In the genomic region with DNA sequence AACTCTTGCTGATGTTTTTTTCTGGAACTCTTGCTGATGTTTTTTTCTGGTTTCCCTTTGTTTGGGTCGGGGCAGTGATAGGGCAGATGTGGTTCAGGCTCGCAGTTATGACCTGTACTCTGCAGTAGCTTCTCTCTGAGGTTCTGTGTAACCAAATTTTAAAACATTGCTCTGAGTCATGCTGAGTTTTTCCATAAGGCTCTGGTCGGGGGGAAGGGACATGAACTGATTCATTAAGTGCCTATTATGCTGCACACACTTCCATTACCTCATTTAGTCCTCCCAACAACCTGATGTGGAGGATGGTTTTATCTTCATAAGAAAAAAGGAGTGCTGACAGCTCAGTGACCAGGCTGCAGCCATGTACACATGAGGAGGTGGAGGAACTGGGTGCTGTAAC, we compare ENCODE assay signal across 8 cellular contexts. TPM values are rescaled to one million over a fixed set of nuclear protein-coding genes. Genes with fewer than 3 reads are reported as not detected.
DNase-seq lines count a peak whose midpoint lies in the region; ATAC-seq, FAIRE-seq and TF ChIP-seq lines count a peak whose summit lies in the region.

No MANE protein-coding gene starts in this region.

- no peak for FAIRE-seq in GM12878 (lab: Jason Lieb, UNC)

- no peaks in the 10 kb centered on the region for H3K27me3 ChIP-seq in BLaER1 treated with 17β-estradiol and CSF1 and Interleukin-3, amounts not matched to agents 10 nM and 100 nM
- no peaks in the 10 kb centered on the region for H3K27me3 ChIP-seq in GM12878 (replicated peaks in 1 of 2; ENCODE audit: control insufficient read depth in 2 of 2, insufficient read depth in 2 of 2, low read length in 1 of 2)

- H3K4me3 ChIP-seq in BLaER1 treated with 17β-estradiol and CSF1 and Interleukin-3, amounts not matched to agents 10 nM and 100 nM, result no peak overlapping the region
- no peak overlapping the region for H3K4me3 ChIP-seq in GM12878

- peak; percentile 94 for ATAC-seq in GM12878
- no peak for ATAC-seq in naive B cell (ENCODE audit: low read depth in 2 of 2)
- ATAC-seq in GM18870 (IDR thresholded peaks at IDR 0.05; ENCODE audit: unreplicated experiment), result no peak
- no peak for ATAC-seq in GM21367 (IDR thresholded peaks at IDR 0.05; ENCODE audit: unreplicated experiment)

- no peak overlapping the region for H3K4me3 Mint-ChIP-seq in naive B cell

- H3K4me2 ChIP-seq in BLaER1 treated with 17β-estradiol and CSF1 and Interleukin-3, amounts not matched to agents 10 nM and 100 nM, result peak overlapping the region; percentile 2 to 64 (median 22); a peak in 17 of 22 replicates
- peak overlapping the region; percentile 54; the same call in 1 of the 2 replicates for H3K4me2 ChIP-seq in GM12878 (ENCODE audit: control insufficient read depth, insufficient read depth)

- RAD21 ChIA-PET in GM12878 (lab: Charles Lee; ENCODE audit: unreplicated experiment), result interaction anchor here (1.4 kb wide), 2 partner anchors 19 to 151 kb away, joined by 4 to 7 read pairs; partner anchors contain the start of gene TNRC6B

- in situ Hi-C loops in GM12878 (cut with MboI), result no loop called here

- peak; percentile 85 for DNase-seq in NCI-H226
- DNase-seq in GM12878 (ENCODE audit: low read depth, low spot score), result peak; percentile 48
- DNase-seq in naive B cell, result no peak
- DNase-seq in NCI-H1436 treated with DMSO at 0.1 percent for 48 hours (lab: John Stamatoyannopoulos, UW), result no peak
- DNase-seq in NOMO-1 treated with DMSO at 0.1 percent for 48 hours (lab: John Stamatoyannopoulos, UW; ENCODE audit: unreplicated experiment), result no peak

- intact Hi-C loops in GM12878 (cut with micrococcal nuclease; ENCODE audit: unreplicated experiment), result no loop called here

- H2AFZ ChIP-seq in GM12878 (ENCODE audit: control insufficient read depth, low read depth, low read length), result no peak overlapping the region

- TF ChIP-seq CTCF in GM12878 (IDR thresholded peaks at IDR 0.05 in 2 of 3, conservative IDR thresholded peaks at IDR 0.05 in 1 of 3; ENCODE audit: control insufficient read depth in 2 of 3, extremely low read depth in 1 of 3, insufficient read depth in 1 of 3, low read depth in 3 of 3, low read length in 3 of 3), result no peak

- H3K27me3 Mint-ChIP-seq in naive B cell, result no peaks in the 10 kb centered on the region

- peaks cover 42 to 100% (median 79%) of the 10 kb centered on the region in 11 experiments for H4K20me1 ChIP-seq in BLaER1 treated with 17β-estradiol and CSF1 and Interleukin-3, amounts not matched to agents 10 nM and 100 nM
- H4K20me1 ChIP-seq in GM12878 (ENCODE audit: control insufficient read depth, insufficient read depth), result no peaks in the 10 kb centered on the region

- TF ChIP-seq POLR2A in GM12878 (IDR thresholded peaks at IDR 0.05; ENCODE audit: low read depth, low read length), result no peak

- H3K4me1 ChIP-seq in BLaER1 treated with 17β-estradiol and CSF1 and Interleukin-3, amounts not matched to agents 10 nM and 100 nM, result peaks cover 61 to 81% (median 72%) of the 10 kb centered on the region in 10 experiments
- peaks cover 22% of the 10 kb centered on the region for H3K4me1 ChIP-seq in GM12878 (ENCODE audit: control insufficient read depth, insufficient read depth, low read length)

- CTCF ChIA-PET in GM12878 (lab: Yijun Ruan, JAX), result interaction anchor here (0.8 to 1.2 kb wide), 3 partner anchors 16 to 19 kb away, joined by 3 read pairs; partner anchors contain the start of gene TNRC6B

- H3K9ac ChIP-seq in BLaER1 treated with 17β-estradiol and CSF1 and Interleukin-3, amounts not matched to agents 10 nM and 100 nM, result peak overlapping the region in 2 of 11 experiments; percentile 14 to 17; a peak in 2 of 22 replicates
- no peak overlapping the region for H3K9ac ChIP-seq in GM12878 (ENCODE audit: control insufficient read depth, insufficient read depth, low read length)

- no peak for TF ChIP-seq RAD21 in GM12878 (IDR thresholded peaks at IDR 0.05; ENCODE audit: insufficient read depth, low read depth, low read length)

- H3K79me2 ChIP-seq in GM12878 (ENCODE audit: control insufficient read depth, insufficient read depth, low read length), result peaks cover 43% of the 10 kb centered on the region

- SMC1A ChIA-PET in GM12878 (lab: Charles Lee; ENCODE audit: uncharacterized antibody, unreplicated experiment), result interaction anchor here (1.0 to 1.7 kb wide), 8 partner anchors 8 to 152 kb away, joined by 3 to 5 read pairs (median 3); partner anchors contain the start of gene TNRC6B

- no peaks in the 10 kb centered on the region for H3K9me3 ChIP-seq in BLaER1 treated with 17β-estradiol and CSF1 and Interleukin-3, amounts not matched to agents 10 nM and 100 nM (replicated peaks in 1 of 11)
- H3K9me3 ChIP-seq in GM12878 (replicated peaks; ENCODE audit: control insufficient read depth, insufficient read depth, low read length), result no peaks in the 10 kb centered on the region

- BruUV-seq in GM12878 (replicated peaks; lab: Mats Ljungman, UMichigan), result no TSS peak

- peak overlapping the region in 4 of 6 donors; percentile 33 to 83 (median 62) for H3K27ac Mint-ChIP-seq in naive B cell

- POLR2A ChIA-PET in GM12878 (lab: Charles Lee), result interaction anchor here (0.5 to 1.9 kb wide), 2 partner anchors 17 to 147 kb away, joined by 4 to 7 read pairs; no protein-coding TSS in a partner anchor

- WGBS in GM12878 (ENCODE audit: insufficient coverage, insufficient replicate concordance, low lambda C conversion rate, missing lambda C conversion rate), result 3% methylated on average over 2 of the region's 3 CpGs

- TF ChIP-seq EP300 in GM12878 (IDR thresholded peaks at IDR 0.05; ENCODE audit: borderline replicate concordance in 1 of 2, control insufficient read depth in 1 of 2, low read depth in 2 of 2, low read length in 2 of 2), result no peak

- H3K36me3 ChIP-seq in BLaER1 treated with 17β-estradiol and CSF1 and Interleukin-3, amounts not matched to agents 10 nM and 100 nM, result peaks cover 0 to 22% (median 10%) of the 10 kb centered on the region in 11 experiments; a peak in 8 of 22 replicates
- peaks cover 0 to 3% of the 10 kb centered on the region in 2 experiments; a peak in 2 of 4 replicates for H3K36me3 ChIP-seq in GM12878 (ENCODE audit: control insufficient read depth in 2 of 2, insufficient read depth in 2 of 2, low read length in 1 of 2)

- no peaks in the 10 kb centered on the region for H3K9me3 Mint-ChIP-seq in naive B cell

- peaks cover 49 to 88% (median 66%) of the 10 kb centered on the region in 3 donors for H3K4me1 Mint-ChIP-seq in naive B cell

- H3K27ac ChIP-seq in BLaER1 treated with 17β-estradiol and CSF1 and Interleukin-3, amounts not matched to agents 10 nM and 100 nM, result peak overlapping the region in 5 of 11 experiments; percentile 17 to 40 (median 24); a peak in 5 of 22 replicates
- H3K27ac ChIP-seq in GM12878 (ENCODE audit: control insufficient read depth, insufficient read depth), result peak overlapping the region; percentile 51

- peaks cover 6% of the 10 kb centered on the region in 2 donors for H3K36me3 Mint-ChIP-seq in naive B cell

TF ChIP-seq in GM12878, 131 proteins besides CTCF, POLR2A, EP300 and RAD21 (continues in another document):
- no peak for TF ChIP-seq RCOR1 (conservative IDR thresholded peaks at IDR 0.05; ENCODE audit: low read depth, low read length)
- no peak for TF ChIP-seq CEBPB (IDR thresholded peaks at IDR 0.05; ENCODE audit: borderline replicate concordance in 1 of 2, low read depth in 2 of 2, low read length in 2 of 2)
- TF ChIP-seq MTA3 (IDR thresholded peaks at IDR 0.05; ENCODE audit: borderline replicate concordance, low read length), result no peak
- no peak for TF ChIP-seq NRF1 (conservative IDR thresholded peaks at IDR 0.05; ENCODE audit: low read depth, low read length)
- no peak for TF ChIP-seq NBN (IDR thresholded peaks at IDR 0.05)
- TF ChIP-seq JUNB (IDR thresholded peaks at IDR 0.05), result peak; percentile 73
- peak; percentile 77 for TF ChIP-seq ATF7 (IDR thresholded peaks at IDR 0.05; ENCODE audit: low read depth)
- TF ChIP-seq STAT1 (conservative IDR thresholded peaks at IDR 0.05), result no peak
- peak; percentile 62 for TF ChIP-seq RUNX3 (IDR thresholded peaks at IDR 0.05; ENCODE audit: low read length)
- TF ChIP-seq GATAD2B (conservative IDR thresholded peaks at IDR 0.05; ENCODE audit: low read depth), result no peak
- no peak for TF ChIP-seq SUZ12 (IDR thresholded peaks at IDR 0.05; ENCODE audit: unreplicated experiment)
- no peak for TF ChIP-seq ZNF274 (IDR thresholded peaks at IDR 0.05; ENCODE audit: insufficient read depth, insufficient read length)
- peak; percentile 33; the same call in 1 of the 2 replicates for TF ChIP-seq ATF2 (IDR thresholded peaks at IDR 0.05; ENCODE audit: low read length)

RNA-seq across cellular contexts. Expression of gene TNRC6B, which starts 18.9 kb away (rescaled TPM):
- 182 and 212 TPM in 2 replicates for total RNA-seq in GM12878 (2013; cell fraction: nucleolus; rRNA removed)
- total RNA-seq in GM12878 (2014; rRNA removed) (15.5 and 15.9 TPM in 2 replicates), GM12878 (2014; rRNA removed; fragmentation: Illumina TruSeq; extraction: Trizol) (16.9 and 19.3 TPM in 2 replicates), GM12878 (2021) (29.6 and 31.5 TPM in 2 replicates)
- 4.7 TPM for polyA plus RNA-seq in GM12878 (2011; ENCODE audit: low read depth)
- polyA plus RNA-seq in GM12878 (2011; rRNA removed) (10.0 and 12.3 TPM in 2 replicates), GM12878 (2014; fragmentation: Illumina TruSeq; extraction: Trizol) (7.6 and 10.6 TPM in 2 replicates), GM12878 (2014; fragmentation: Nextera tagmentation; extraction: Ambion mirVana) (10 to 100 TPM in 1 of 2 experiments, 1 to 10 TPM in 1; 3.6 to 25.3 TPM), GM12878 (2014; rRNA removed) (7.9 and 8.4 TPM in 2 replicates), GM12878 (2016; fragmentation: Nextera tagmentation; extraction: Ambion mirVana) (10 to 100 TPM; 24.4 to 32.8 TPM), naive B cell (ENCODE audit: low read depth in 6 of 6) (100 to 1,000 TPM in 4 of 6 donors, 10 to 100 TPM in 2; 37.3 to 171 (median 109) TPM)
- 10.3 and 12.0 TPM in 2 replicates for polyA plus RNA-seq in GM12878 (2011; cell fraction: cytosol; rRNA removed)
- polyA plus RNA-seq in GM12878 (2011; cell fraction: nucleus; rRNA removed), result 15.6 and 16.3 TPM in 2 replicates
- polyA plus RNA-seq in GM12878 (2012), result 11.0 and 12.2 TPM in 2 replicates
- polyA minus RNA-seq in GM12878 (2011; rRNA and poly(A)+ RNA removed), result 39.5 and 39.6 TPM in 2 replicates
- 10.4 and 13.5 TPM in 2 replicates for polyA minus RNA-seq in GM12878 (2011; cell fraction: cytosol; rRNA and poly(A)+ RNA removed)
- 31.7 and 54.8 TPM in 2 replicates for polyA minus RNA-seq in GM12878 (2011; cell fraction: nucleus; rRNA and poly(A)+ RNA removed)

Comparison
In these comparisons a context has a peak if more than half of its experiments do, and no peak if none do; other contexts are left out.
1. DNase-seq: peak in NCI-H226 (single experiment) and GM12878 (single experiment); none in naive B cell (single experiment), NCI-H1436 treated with DMSO at 0.1 percent for 48 hours (single experiment) and NOMO-1 treated with DMSO at 0.1 percent for 48 hours (single experiment).